Comparison of ENCODE assay signal across 21 cellular contexts in genomic region chr6:21110684-21111398, GRCh38.
A peak's percentile ranks its signal among the peaks of the same experiment; 100 is the strongest.
DNase-seq lines count a peak whose midpoint lies in the region; ATAC-seq, FAIRE-seq and TF ChIP-seq lines count a peak whose summit lies in the region.
"Had no signal": no experiment of that assay in that cellular context is flagged by ENCODE, and none has a peak within 500 bp of the region (broad histone marks: within the 10 kb centered on the region; RNA-seq: fewer than 3 reads in every experiment).

No MANE protein-coding gene starts in this region.

- BruUV-seq in IMR-90 (replicated peaks; lab: Mats Ljungman, UMichigan): no TSS peak
- BruUV-seq in K562 (replicated peaks; lab: Mats Ljungman, UMichigan): no TSS peak

- H3K4ac ChIP-seq in IMR-90 (ENCODE audit: low read depth, low read length): no peak overlapping the region

- no peak overlapping the region for H2AK9ac ChIP-seq in IMR-90 (replicated peaks; ENCODE audit: low read depth, low read length, poor library complexity)

- H3K14ac ChIP-seq in IMR-90 (replicated peaks; ENCODE audit: low read depth, low read length): no peak overlapping the region; the same call in 1 of the 2 replicates

- no peak overlapping the region for H2BK20ac ChIP-seq in IMR-90 (ENCODE audit: low read depth, low read length)

- H3K23ac ChIP-seq in IMR-90 (ENCODE audit: low read depth, low read length): no peak overlapping the region

- H3K9me3 ChIP-seq in IMR-90 (ENCODE audit: control insufficient read depth, insufficient read depth, low read length) (no peaks in the 10 kb centered on the region), K562 (replicated peaks; ENCODE audit: control insufficient read depth, insufficient read depth, low read depth, low read length) (no peaks in the 10 kb centered on the region), right lobe of liver (no peaks in the 10 kb centered on the region)
- H3K9me3 ChIP-seq: MG63, ovary, right atrium auricular region, uterus had no signal

- H2AFZ ChIP-seq in IMR-90 (replicated peaks; ENCODE audit: low read length, poor library complexity): no peak overlapping the region
- no peak overlapping the region for H2AFZ ChIP-seq in K562 (ENCODE audit: low read depth, low read length)

- H3K9me1 ChIP-seq in IMR-90 (ENCODE audit: insufficient read depth, low read length) (peaks cover 2% of the 10 kb centered on the region; the same call in 1 of the 2 replicates), K562 (ENCODE audit: control insufficient read depth, insufficient read depth, low read length) (no peaks in the 10 kb centered on the region)

- no peak for DNase-seq in GM12892 (ENCODE audit: insufficient read length)
- no peak for DNase-seq in IMR-90
- no peak for DNase-seq in K562 (ENCODE audit: extremely low read depth in 1 of 4, low spot score in 3 of 4)
- no peak for DNase-seq in right lobe of liver
- DNase-seq in NCI-H2029 (lab: John Stamatoyannopoulos, UW): no peak
- no peak for DNase-seq in D341Med (ENCODE audit: low spot score)
- DNase-seq in activated naive CD4-positive, alpha-beta T cell (lab: John Stamatoyannopoulos, UW): no peak
- DNase-seq in Kasumi-1 (lab: John Stamatoyannopoulos, UW): no peak
- DNase-seq: activated CD4-positive, alpha-beta memory T cell treated with anti-CD3 and anti-CD28 coated beads, Interleukin-2, amount 10 ng/mL, durations not matched to agents 7 days and 5 days; activated CD4-positive, CD25-positive, alpha-beta regulatory T cell; activated gamma-delta T cell; activated T-cell treated with anti-CD3 and anti-CD28 coated beads for 4 hours; left colon; MG63; naive thymus-derived CD8-positive, alpha-beta T cell; ovary; RPMI8226; substantia nigra; uterus had no signal

- H3K27me3 ChIP-seq in IMR-90 (ENCODE audit: control insufficient read depth, insufficient read depth, low read length) (no peaks in the 10 kb centered on the region), K562 (ENCODE audit: control insufficient read depth in 2 of 2, insufficient read depth in 2 of 2, low read length in 2 of 2) (no peaks in the 10 kb centered on the region), right lobe of liver (no peaks in the 10 kb centered on the region)
- H3K27me3 ChIP-seq: MG63, ovary, right atrium auricular region, uterus had no signal

- no peak overlapping the region for H2AK5ac ChIP-seq in IMR-90 (ENCODE audit: low read depth, low read length)

- H3K27ac ChIP-seq in IMR-90 (ENCODE audit: insufficient read depth, low read length) (no peak overlapping the region), K562 (ENCODE audit: extremely low read depth, low read depth, low read length) (no peak overlapping the region), right lobe of liver (peak overlapping the region in 1 of 3 donors; percentile 62)
- H3K27ac ChIP-seq: ovary, right atrium auricular region, uterus had no signal

- H4K8ac ChIP-seq in IMR-90 (ENCODE audit: low read depth in 2 of 2, low read length in 2 of 2): no peak overlapping the region

- no peak overlapping the region for H3K56ac ChIP-seq in IMR-90 (ENCODE audit: extremely low read depth, insufficient read depth, low read length)

- ATAC-seq in IMR-90 (ENCODE audit: low read depth) (no peak), K562 (no peak), right lobe of liver (peak in 3 of 4 donors; percentile 11 to 51 (median 50))
- ATAC-seq: naive thymus-derived CD8-positive, alpha-beta T cell had no signal

- no peak for TF ChIP-seq RAD21 in IMR-90 (IDR thresholded peaks at IDR 0.05; ENCODE audit: low read length)
- TF ChIP-seq RAD21 in K562 (CRISPR knock-in tag; conservative IDR thresholded peaks at IDR 0.05 in 1 of 2, IDR thresholded peaks at IDR 0.05 in 1 of 2): no peak

- in situ Hi-C loops in IMR-90 (cut with MboI; ENCODE audit: low sequenced_read_pairs): no loop called here
- in situ Hi-C loops in K562 (cut with MboI): no loop called here

- H3K9ac ChIP-seq in IMR-90 (ENCODE audit: low read depth, low read length): no peak overlapping the region
- no peak overlapping the region for H3K9ac ChIP-seq in K562 (ENCODE audit: insufficient read depth in 1 of 2, low read depth in 2 of 2, low read length in 2 of 2)

- POLR2A ChIA-PET in IMR-90 (lab: Charles Lee; ENCODE audit: unreplicated experiment): no interaction called here
- POLR2A ChIA-PET in K562 (lab: Yijun Ruan, JAX): interaction anchor here (1.6 to 1.9 kb wide), 2 partner anchors 9 to 12 kb away, joined by 5 to 6 read pairs; no protein-coding TSS in a partner anchor

- H3K4me2 ChIP-seq in IMR-90 (ENCODE audit: low read depth, low read length) (no peak overlapping the region), K562 (ENCODE audit: insufficient read depth, low read length) (no peak overlapping the region)

- H2BK15ac ChIP-seq in IMR-90 (ENCODE audit: low read depth, low read length): no peak overlapping the region

- H4K5ac ChIP-seq in IMR-90 (ENCODE audit: low read depth, low read length): no peak overlapping the region

- TF ChIP-seq POLR2A in GM12892 (IDR thresholded peaks at IDR 0.05; ENCODE audit: low read depth, low read length) (no peak), IMR-90 (IDR thresholded peaks at IDR 0.05; ENCODE audit: low read depth, low read length) (no peak), K562 (conservative IDR thresholded peaks at IDR 0.05) (no peak), right lobe of liver (IDR thresholded peaks at IDR 0.05) (no peak)

- H4K91ac ChIP-seq in IMR-90 (ENCODE audit: insufficient read depth, low read depth, low read length): no peak overlapping the region

- no peak for TF ChIP-seq EP300 in K562 (IDR thresholded peaks at IDR 0.05; ENCODE audit: low read length)

- FAIRE-seq in GM12892 (lab: Jason Lieb, UNC) (peak; percentile 5), K562 (lab: Jason Lieb, UNC) (no peak)
- FAIRE-seq: D721Med had no signal

- no peaks in the 10 kb centered on the region for H4K20me1 ChIP-seq in IMR-90 (ENCODE audit: insufficient read depth, low read length)
- 0 out of 2 replicates have a peak, but pooled peaks cover 2% of the 10 kb centered on the region for H4K20me1 ChIP-seq in K562 (replicated peaks; ENCODE audit: control insufficient read depth, insufficient read depth, low read length)

- dilution Hi-C loops in IMR-90 (cut with HindIII; ENCODE audit: low sequenced_read_pairs, unreplicated experiment): no loop called here

- H3K79me1 ChIP-seq in IMR-90 (ENCODE audit: low read depth in 1 of 2, low read length in 2 of 2): no peaks in the 10 kb centered on the region

- H3K4me3 ChIP-seq in IMR-90 (ENCODE audit: insufficient read depth, low read depth, low read length) (no peak overlapping the region), K562 (no peak overlapping the region), right lobe of liver (no peak overlapping the region)
- H3K4me3 ChIP-seq: MG63, ovary, right atrium auricular region, uterus had no signal

- no peaks in the 10 kb centered on the region for H3K79me2 ChIP-seq in K562 (ENCODE audit: control insufficient read depth, insufficient read depth, low read length)

- CTCF ChIA-PET in IMR-90 (lab: Yijun Ruan, JAX) (no interaction called here), K562 (lab: Yijun Ruan, JAX; ENCODE audit: low intra/inter-chr PET ratio) (no interaction called here)

- H3K4me1 ChIP-seq in IMR-90 (ENCODE audit: control insufficient read depth, insufficient read depth, low read length) (peaks cover 6% of the 10 kb centered on the region), K562 (replicated peaks in 1 of 2; ENCODE audit: control insufficient read depth in 2 of 2, insufficient read depth in 2 of 2, low read length in 2 of 2) (no peaks in the 10 kb centered on the region), right lobe of liver (peaks cover 0 to 16% (median 0%) of the 10 kb centered on the region in 4 donors)
- H3K4me1 ChIP-seq: uterus had no signal

- H2BK120ac ChIP-seq in IMR-90 (ENCODE audit: low read depth, low read length): 0 out of 2 replicates have a peak overlapping the region, but pooled peaks have one; percentile 12

- WGBS in IMR-90 (ENCODE audit: extremely low coverage in 2 of 2, insufficient read length in 1 of 2), 2 experiments: no CpG with 5 or more reads among the region's 8 CpGs
- 78% methylated on average over 8 of the region's 8 CpGs for WGBS in K562 (ENCODE audit: insufficient coverage, low coverage, missing lambda C conversion rate)
- 54% methylated on average over 8 of the region's 8 CpGs for WGBS in right lobe of liver (ENCODE audit: insufficient coverage, low coverage, low lambda C conversion rate, missing lambda C conversion rate)

- TF ChIP-seq CTCF in IMR-90 (conservative IDR thresholded peaks at IDR 0.05; ENCODE audit: low read depth, low read length): no peak
- no peak for TF ChIP-seq CTCF in K562 (IDR thresholded peaks at IDR 0.05 in 2 of 3, conservative IDR thresholded peaks at IDR 0.05 in 1 of 3; ENCODE audit: insufficient read depth in 2 of 3, low read depth in 1 of 3, low read length in 3 of 3)
- no peak for TF ChIP-seq CTCF in right lobe of liver (IDR thresholded peaks at IDR 0.05)

- H2BK5ac ChIP-seq in IMR-90 (ENCODE audit: low read depth, low read length, poor library complexity, severe bottlenecking): no peak overlapping the region

- intact Hi-C loops in IMR-90 (cut with micrococcal nuclease) (loop anchor here (10.0 kb wide), 1 partner anchor 184 kb away; no protein-coding TSS in a partner anchor), K562 (cut with micrococcal nuclease) (no loop called here), right lobe of liver (cut with DNase I) (no loop called here)

- no peaks in the 10 kb centered on the region for H3K36me3 ChIP-seq in IMR-90 (ENCODE audit: control insufficient read depth, insufficient read depth, low read length)
- no peaks in the 10 kb centered on the region for H3K36me3 ChIP-seq in K562 (ENCODE audit: control insufficient read depth, insufficient read depth, low read length)
- no peaks in the 10 kb centered on the region for H3K36me3 ChIP-seq in right lobe of liver
- H3K36me3 ChIP-seq: MG63, ovary, right atrium auricular region, uterus had no signal

- H3K18ac ChIP-seq in IMR-90 (ENCODE audit: low read depth, low read length): no peak overlapping the region

TF ChIP-seq in IMR-90, 13 proteins besides CTCF, POLR2A, EP300 and RAD21 (continues in another document):
- peak; percentile 94 for TF ChIP-seq MAFK (IDR thresholded peaks at IDR 0.05; ENCODE audit: low read depth, low read length)
- TF ChIP-seq MAZ (IDR thresholded peaks at IDR 0.05; ENCODE audit: borderline replicate concordance, low read depth, low read length): no peak
- TF ChIP-seq RFX5 (IDR thresholded peaks at IDR 0.05; ENCODE audit: low read depth, low read length): no peak
- TF ChIP-seq NFE2L2 (IDR thresholded peaks at IDR 0.05; ENCODE audit: low read depth, low read length): no peak

TF ChIP-seq in K562, 482 proteins besides CTCF, POLR2A, EP300 and RAD21 (continues in another document):
- no peak for TF ChIP-seq PPARD (CRISPR knock-in tag; IDR thresholded peaks at IDR 0.05)
- peak; percentile 87 for TF ChIP-seq MAFF (IDR thresholded peaks at IDR 0.05; ENCODE audit: low read length)
- no peak for TF ChIP-seq HMGN3 (IDR thresholded peaks at IDR 0.05; ENCODE audit: borderline replicate concordance, extremely low read depth, insufficient read length, low read depth, low read length)
- TF ChIP-seq C11orf30 (IDR thresholded peaks at IDR 0.05; ENCODE audit: low read depth): peak; percentile 82

Comparison
In these comparisons a context has a peak if more than half of its experiments do, and no peak if none do; other contexts are left out.
1. ATAC-seq: peak in right lobe of liver (3 of 4); none in IMR-90 (single experiment) and K562 (single experiment).